Comparison of ENCODE assay signal across 18 cellular contexts in genomic region chr10:88467835-88468485, GRCh38.
A peak's percentile ranks its signal among the peaks of the same experiment; 100 is the strongest.
DNase-seq lines count a peak whose midpoint lies in the region; ATAC-seq and TF ChIP-seq lines count a peak whose summit lies in the region.
"Had no signal": no experiment of that assay in that cellular context is flagged by ENCODE, and none has a peak within 500 bp of the region (broad histone marks: within the 10 kb centered on the region; RNA-seq: fewer than 3 reads in every experiment).

No MANE protein-coding gene starts in this region.

- POLR2A ChIA-PET in activated CD4-positive, alpha-beta memory T cell treated with anti-CD3 and anti-CD28 coated beads, Interleukin-2, amount 10 ng/mL, durations not matched to agents 7 days and 5 days (lab: Charles Lee): no interaction called here

- CTCF ChIA-PET in activated CD4-positive, alpha-beta memory T cell treated with anti-CD3 and anti-CD28 coated beads, Interleukin-2, amount 10 ng/mL, durations not matched to agents 7 days and 5 days (lab: Charles Lee): no interaction called here

- no peak overlapping the region for H3K27ac ChIP-seq in left ventricle myocardium inferior (replicated peaks)
- H3K27ac ChIP-seq: Peyer's patch had no signal

- no peaks in the 10 kb centered on the region for H3K27me3 Mint-ChIP-seq in chondrocyte (ENCODE audit: low read depth)
- peaks cover 2% of the 10 kb centered on the region for H3K27me3 Mint-ChIP-seq in activated CD4-positive, alpha-beta memory T cell treated with anti-CD3 and anti-CD28 coated beads, Interleukin-2, amount 10 ng/mL, durations not matched to agents 7 days and 5 days
- H3K27me3 Mint-ChIP-seq: CD4-positive, CD25-positive, alpha-beta regulatory T cell had no signal

- H3K27me3 ChIP-seq in left ventricle myocardium inferior (ENCODE audit: low read depth): no peaks in the 10 kb centered on the region
- H3K27me3 ChIP-seq: Peyer's patch had no signal

- no peak overlapping the region for H3K27ac Mint-ChIP-seq in chondrocyte (ENCODE audit: unreplicated experiment)
- H3K27ac Mint-ChIP-seq in activated CD4-positive, alpha-beta memory T cell treated with anti-CD3 and anti-CD28 coated beads, Interleukin-2, amount 10 ng/mL, durations not matched to agents 7 days and 5 days: no peak overlapping the region
- H3K27ac Mint-ChIP-seq: CD4-positive, CD25-positive, alpha-beta regulatory T cell had no signal

- no peaks in the 10 kb centered on the region for H3K36me3 ChIP-seq in left ventricle myocardium inferior
- H3K36me3 ChIP-seq: Peyer's patch had no signal

- no peaks in the 10 kb centered on the region for H3K9me3 ChIP-seq in left ventricle myocardium inferior (replicated peaks)
- H3K9me3 ChIP-seq: Peyer's patch had no signal

- H3K9me3 Mint-ChIP-seq in chondrocyte (ENCODE audit: low read depth): no peaks in the 10 kb centered on the region
- H3K9me3 Mint-ChIP-seq in activated CD4-positive, alpha-beta memory T cell treated with anti-CD3 and anti-CD28 coated beads, Interleukin-2, amount 10 ng/mL, durations not matched to agents 7 days and 5 days: no peaks in the 10 kb centered on the region
- H3K9me3 Mint-ChIP-seq: CD4-positive, CD25-positive, alpha-beta regulatory T cell had no signal

- ATAC-seq in omental fat pad (ENCODE audit: low FRiP score): peak; percentile 57
- ATAC-seq: HepG2 had no signal

- intact Hi-C loops in left ventricle myocardium inferior (cut with micrococcal nuclease): no loop called here

- DNase-seq in EL (peak; percentile 18), LHCN-M2 (ENCODE audit: low read depth) (peak; percentile 45), fibroblast of pulmonary artery (ENCODE audit: low read depth) (peak; percentile 13), omental fat pad (ENCODE audit: low spot score) (no peak), H4 (ENCODE audit: low spot score) (no peak), chondrocyte (ENCODE audit: low spot score) (no peak), left ventricle myocardium inferior (no peak)
- no peak for DNase-seq in activated CD4-positive, alpha-beta memory T cell treated with anti-CD3 and anti-CD28 coated beads, Interleukin-2, amount 10 ng/mL, durations not matched to agents 7 days and 5 days
- DNase-seq: AML-193; CD4-positive, CD25-positive, alpha-beta regulatory T cell; DMS53; GF-D8; NCI-H187 treated with DMSO at 0.1 percent for 48 hours; NCI-H2171; NCI-H510A; Peyer's patch; SHP77 treated with DMSO at 0.1 percent for 48 hours had no signal

- H3K36me3 Mint-ChIP-seq in chondrocyte (ENCODE audit: low read depth): no peaks in the 10 kb centered on the region
- H3K36me3 Mint-ChIP-seq in activated CD4-positive, alpha-beta memory T cell treated with anti-CD3 and anti-CD28 coated beads, Interleukin-2, amount 10 ng/mL, durations not matched to agents 7 days and 5 days (ENCODE audit: low read depth): no peaks in the 10 kb centered on the region

- H3K4me1 ChIP-seq in left ventricle myocardium inferior: peaks cover 9% of the 10 kb centered on the region
- H3K4me1 ChIP-seq: Peyer's patch had no signal

- H3K4me1 Mint-ChIP-seq in chondrocyte (ENCODE audit: low read depth): peaks cover 21% of the 10 kb centered on the region
- no peaks in the 10 kb centered on the region for H3K4me1 Mint-ChIP-seq in activated CD4-positive, alpha-beta memory T cell treated with anti-CD3 and anti-CD28 coated beads, Interleukin-2, amount 10 ng/mL, durations not matched to agents 7 days and 5 days
- H3K4me1 Mint-ChIP-seq: CD4-positive, CD25-positive, alpha-beta regulatory T cell had no signal

- H3K4me3 ChIP-seq in fibroblast of pulmonary artery (replicated peaks; ENCODE audit: low read depth, low read length) (no peak overlapping the region), left ventricle myocardium inferior (no peak overlapping the region)
- H3K4me3 ChIP-seq: Peyer's patch had no signal

- TF ChIP-seq CTCF in fibroblast of pulmonary artery (IDR thresholded peaks at IDR 0.05; ENCODE audit: low read length, missing control alignments): no peak
- TF ChIP-seq CTCF in omental fat pad (IDR thresholded peaks at IDR 0.05): no peak
- TF ChIP-seq CTCF in chondrocyte (IDR thresholded peaks at IDR 0.05): no peak
- TF ChIP-seq CTCF in left ventricle myocardium inferior (IDR thresholded peaks at IDR 0.05; ENCODE audit: borderline replicate concordance): no peak

- no peak overlapping the region for H3K4me3 Mint-ChIP-seq in chondrocyte (ENCODE audit: unreplicated experiment)
- H3K4me3 Mint-ChIP-seq in activated CD4-positive, alpha-beta memory T cell treated with anti-CD3 and anti-CD28 coated beads, Interleukin-2, amount 10 ng/mL, durations not matched to agents 7 days and 5 days: no peak overlapping the region
- H3K4me3 Mint-ChIP-seq: CD4-positive, CD25-positive, alpha-beta regulatory T cell had no signal

Comparison
In these comparisons a context has a peak if more than half of its experiments do, and no peak if none do; other contexts are left out.
1. DNase-seq: peak in EL (single experiment), LHCN-M2 (single experiment) and fibroblast of pulmonary artery (single experiment); none in omental fat pad (single experiment), H4 (single experiment), chondrocyte (single experiment), activated CD4-positive, alpha-beta memory T cell treated with anti-CD3 and anti-CD28 coated beads, Interleukin-2, amount 10 ng/mL, durations not matched to agents 7 days and 5 days (single experiment) and left ventricle myocardium inferior (single experiment).